Comparison of ENCODE assay signal across 15 cellular contexts in the genomic region with DNA sequence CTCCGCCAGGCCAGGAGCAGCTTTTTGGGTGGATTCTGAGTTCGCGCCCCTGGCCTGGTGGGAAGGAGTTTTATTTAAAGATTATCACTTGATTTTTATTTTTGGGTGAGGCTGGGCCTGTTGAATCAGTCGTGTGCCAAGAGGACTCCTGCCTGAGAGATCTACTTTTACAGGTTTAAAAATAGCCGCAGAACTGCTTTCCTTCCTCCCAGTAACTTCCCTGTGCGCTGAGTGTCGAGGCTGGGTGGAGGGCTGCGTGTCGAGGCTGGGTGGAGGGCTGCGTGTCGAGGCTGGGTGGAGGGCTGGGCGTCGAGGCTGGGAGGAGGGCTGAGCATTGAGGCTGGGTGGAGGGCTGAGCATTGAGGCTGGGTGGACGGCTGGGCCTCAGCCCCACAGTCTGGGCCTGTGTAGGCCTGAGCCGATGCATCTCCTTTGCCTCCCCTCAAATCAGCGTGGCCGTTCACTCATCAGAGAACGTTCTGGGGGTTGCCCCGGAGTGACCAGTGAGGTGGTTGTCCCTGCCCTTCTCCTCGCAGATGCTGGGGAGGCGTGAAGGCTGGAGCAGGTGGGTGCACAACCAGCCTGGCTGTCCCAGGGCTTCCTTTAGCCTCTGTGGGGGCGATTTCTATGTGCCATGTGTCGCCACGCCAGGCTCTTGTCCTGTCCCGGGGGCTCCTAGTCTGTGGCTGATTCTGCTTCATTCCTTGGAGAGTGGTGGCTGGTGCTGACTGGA. TPM values are rescaled to one million over a fixed set of nuclear protein-coding genes. Genes with fewer than 3 reads are reported as not detected.
DNase-seq lines count a peak whose midpoint lies in the region; ATAC-seq and TF ChIP-seq lines count a peak whose summit lies in the region.
"Had no signal": no experiment of that assay in that cellular context is flagged by ENCODE, and none has a peak within 500 bp of the region (broad histone marks: within the 10 kb centered on the region; RNA-seq: fewer than 3 reads in every experiment).

No MANE protein-coding gene starts in this region.

- no peak for TF ChIP-seq RAD21 in liver (IDR thresholded peaks at IDR 0.05)

- H3K9me3 Mint-ChIP-seq in brain: no peaks in the 10 kb centered on the region
- H3K9me3 Mint-ChIP-seq: activated CD4-positive, alpha-beta memory T cell treated with anti-CD3 and anti-CD28 coated beads for 36 hours had no signal

- intact Hi-C loops in PC-9 (cut with micrococcal nuclease; ENCODE audit: unreplicated experiment): no loop called here

- CTCF ChIA-PET in PC-9 (lab: Charles Lee): no interaction called here

- H3K9ac ChIP-seq in liver (ENCODE audit: low read depth in 1 of 2, low read length in 2 of 2): peak overlapping the region; percentile 24 to 67
- H3K9ac ChIP-seq in subcutaneous abdominal adipose tissue (ENCODE audit: low read length in 5 of 5): peak overlapping the region in 1 of 5 donors; percentile 35

- no peaks in the 10 kb centered on the region for H3K9me3 ChIP-seq in liver (ENCODE audit: control insufficient read depth in 4 of 4, low read length in 3 of 4)
- H3K9me3 ChIP-seq in subcutaneous abdominal adipose tissue (ENCODE audit: control insufficient read depth in 5 of 5, low read length in 5 of 5): no peaks in the 10 kb centered on the region
- no peaks in the 10 kb centered on the region for H3K9me3 ChIP-seq in PC-9 (ENCODE audit: insufficient read depth, low read depth)

- POLR2A ChIA-PET in PC-9 (lab: Charles Lee; ENCODE audit: unreplicated experiment): no interaction called here

- ATAC-seq in GM18909 (IDR thresholded peaks at IDR 0.05; ENCODE audit: poor library complexity, unreplicated experiment): no peak

- peak overlapping the region in 2 of 5 experiments; percentile 61 to 73 for H3K4me3 Mint-ChIP-seq in brain
- H3K4me3 Mint-ChIP-seq: activated CD4-positive, alpha-beta memory T cell treated with anti-CD3 and anti-CD28 coated beads for 36 hours; HFFc6 had no signal

- WGBS in liver: 84% methylated on average over 25 of the region's 25 CpGs

- H3K27ac ChIP-seq in liver (ENCODE audit: low read depth in 1 of 2, low read length in 2 of 2) (peak overlapping the region; percentile 87 to 92), subcutaneous abdominal adipose tissue (ENCODE audit: low read depth, low read length) (peak overlapping the region; percentile 13), PC-9 (no peak overlapping the region)

- peak overlapping the region in 4 of 5 experiments; percentile 91 to 99 (median 96) for H3K27ac Mint-ChIP-seq in brain
- H3K27ac Mint-ChIP-seq: activated CD4-positive, alpha-beta memory T cell treated with anti-CD3 and anti-CD28 coated beads for 36 hours; HFFc6 had no signal

- H3K27me3 ChIP-seq in liver (ENCODE audit: control insufficient read depth in 4 of 4, insufficient read depth in 4 of 4, low read length in 3 of 4) (no peaks in the 10 kb centered on the region), subcutaneous abdominal adipose tissue (ENCODE audit: control insufficient read depth in 5 of 5, insufficient read depth in 4 of 5, low read length in 5 of 5) (no peaks in the 10 kb centered on the region), PC-9 (ENCODE audit: insufficient read depth, low read depth) (no peaks in the 10 kb centered on the region)

- H3K27me3 Mint-ChIP-seq in brain: no peaks in the 10 kb centered on the region
- H3K27me3 Mint-ChIP-seq: activated CD4-positive, alpha-beta memory T cell treated with anti-CD3 and anti-CD28 coated beads for 36 hours had no signal

- H3F3A ChIP-seq in PC-9 (ENCODE audit: insufficient read depth, low read depth): no peaks in the 10 kb centered on the region

- TF ChIP-seq CTCF in brain (conservative IDR thresholded peaks at IDR 0.05) (no peak), liver (IDR thresholded peaks at IDR 0.05; ENCODE audit: low read depth, low read length, missing input control) (no peak), PC-9 (conservative IDR thresholded peaks at IDR 0.05) (no peak)

- peaks cover 17 to 66% (median 40%) of the 10 kb centered on the region in 4 donors for H3K4me1 ChIP-seq in liver (ENCODE audit: control insufficient read depth in 4 of 4, insufficient read depth in 4 of 4, low read length in 3 of 4)
- H3K4me1 ChIP-seq in subcutaneous abdominal adipose tissue (ENCODE audit: control insufficient read depth in 5 of 5, insufficient read depth in 5 of 5, low read length in 5 of 5): peaks cover 4 to 50% (median 40%) of the 10 kb centered on the region in 5 donors
- no peaks in the 10 kb centered on the region for H3K4me1 ChIP-seq in PC-9 (replicated peaks; ENCODE audit: insufficient read depth)

- BruUV-seq in PC-9 (replicated peaks; lab: Mats Ljungman, UMichigan): no TSS peak

- H3K4me3 ChIP-seq in liver (ENCODE audit: low read depth in 1 of 3, low read length in 3 of 3) (peak overlapping the region; percentile 23 to 39 (median 24)), subcutaneous abdominal adipose tissue (ENCODE audit: low read depth in 1 of 5, low read length in 5 of 5) (no peak overlapping the region), PC-9 (no peak overlapping the region)

- H3K79me2 ChIP-seq in PC-9 (ENCODE audit: low read depth): no peaks in the 10 kb centered on the region

- DNase-seq in Kasumi-1 (lab: John Stamatoyannopoulos, UW) (peak; percentile 31 to 34), PC-9 (no peak), DMS53 (lab: John Stamatoyannopoulos, UW) (no peak)
- no peak for DNase-seq in activated CD4-positive, CD25-positive, alpha-beta regulatory T cell (lab: John Stamatoyannopoulos, UW)
- DNase-seq: activated CD4-positive, alpha-beta memory T cell treated with anti-CD3 and anti-CD28 coated beads for 36 hours; activated naive CD4-positive, alpha-beta T cell; HFFc6; mammary epithelial cell; RPMI8226; stimulated activated CD4-positive, alpha-beta T cell treated with anti-CD3 and anti-CD28 coated beads, Interleukin-4, amount 100 ng/mL, for 1 hour; stimulated activated naive CD4-positive, alpha-beta T cell treated with Interleukin-2 at 50 U/mL for 16 hours had no signal

- no peaks in the 10 kb centered on the region for H3K9me2 ChIP-seq in PC-9 (ENCODE audit: insufficient read depth)

- H3K4me1 Mint-ChIP-seq in brain: peaks cover 60% of the 10 kb centered on the region

- H3K36me3 Mint-ChIP-seq in brain: peaks cover 7% of the 10 kb centered on the region

- no peak overlapping the region for H2AFZ ChIP-seq in PC-9

- H3K36me3 ChIP-seq in liver (ENCODE audit: control insufficient read depth in 4 of 4, insufficient read depth in 3 of 4, low read depth in 1 of 4, low read length in 3 of 4) (no peaks in the 10 kb centered on the region), subcutaneous abdominal adipose tissue (ENCODE audit: control insufficient read depth in 5 of 5, insufficient read depth in 5 of 5, low read length in 5 of 5) (peaks cover 0 to 5% (median 0%) of the 10 kb centered on the region in 5 donors), PC-9 (ENCODE audit: low read depth) (no peaks in the 10 kb centered on the region)

- peaks cover 32% of the 10 kb centered on the region for H4K20me1 ChIP-seq in PC-9 (ENCODE audit: insufficient read depth)

- H3K4me2 ChIP-seq in PC-9: no peak overlapping the region

TF ChIP-seq in liver, 16 proteins besides CTCF, POLR2A, EP300 and RAD21 (continues in another document):
- TF ChIP-seq, protein P1, sequence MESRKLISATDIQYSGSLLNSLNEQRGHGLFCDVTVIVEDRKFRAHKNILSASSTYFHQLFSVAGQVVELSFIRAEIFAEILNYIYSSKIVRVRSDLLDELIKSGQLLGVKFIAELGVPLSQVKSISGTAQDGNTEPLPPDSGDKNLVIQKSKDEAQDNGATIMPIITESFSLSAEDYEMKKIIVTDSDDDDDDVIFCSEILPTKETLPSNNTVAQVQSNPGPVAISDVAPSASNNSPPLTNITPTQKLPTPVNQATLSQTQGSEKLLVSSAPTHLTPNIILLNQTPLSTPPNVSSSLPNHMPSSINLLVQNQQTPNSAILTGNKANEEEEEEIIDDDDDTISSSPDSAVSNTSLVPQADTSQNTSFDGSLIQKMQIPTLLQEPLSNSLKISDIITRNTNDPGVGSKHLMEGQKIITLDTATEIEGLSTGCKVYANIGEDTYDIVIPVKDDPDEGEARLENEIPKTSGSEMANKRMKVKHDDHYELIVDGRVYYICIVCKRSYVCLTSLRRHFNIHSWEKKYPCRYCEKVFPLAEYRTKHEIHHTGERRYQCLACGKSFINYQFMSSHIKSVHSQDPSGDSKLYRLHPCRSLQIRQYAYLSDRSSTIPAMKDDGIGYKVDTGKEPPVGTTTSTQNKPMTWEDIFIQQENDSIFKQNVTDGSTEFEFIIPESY (IDR thresholded peaks at IDR 0.05): no peak
- TF ChIP-seq, protein P2, sequence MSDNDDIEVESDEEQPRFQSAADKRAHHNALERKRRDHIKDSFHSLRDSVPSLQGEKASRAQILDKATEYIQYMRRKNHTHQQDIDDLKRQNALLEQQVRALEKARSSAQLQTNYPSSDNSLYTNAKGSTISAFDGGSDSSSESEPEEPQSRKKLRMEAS (IDR thresholded peaks at IDR 0.05): no peak
- TF ChIP-seq REST (IDR thresholded peaks at IDR 0.05): no peak
- no peak for TF ChIP-seq JUND (IDR thresholded peaks at IDR 0.05)
- TF ChIP-seq GABPA (IDR thresholded peaks at IDR 0.05 in 1 of 2, conservative IDR thresholded peaks at IDR 0.05 in 1 of 2): no peak
- TF ChIP-seq SP1 (IDR thresholded peaks at IDR 0.05): no peak

RNA-seq across cellular contexts. Expression of gene GRAMD4, which starts 30.1 kb away (rescaled TPM):
- polyA plus RNA-seq in brain (ENCODE audit: insufficient read depth, low read depth, low replicate concordance) (12.6 TPM), liver (10 to 100 TPM in 1 of 2 donors, 1 to 10 TPM in 1; 2.7 to 53.5 TPM)
- total RNA-seq in liver (10 to 100 TPM; 15.9 to 27.3 TPM), PC-9 (2021) (36.4 and 38.2 TPM in 2 replicates)

Comparison
In these comparisons a context has a peak if more than half of its experiments do, and no peak if none do; other contexts are left out.
1. DNase-seq: peak in Kasumi-1 (2 of 2); none in activated CD4-positive, CD25-positive, alpha-beta regulatory T cell (0 of 4), PC-9 (0 of 2) and DMS53 (single experiment).
2. H3K4me3 ChIP-seq: peak in liver (3 of 3); none in subcutaneous abdominal adipose tissue (0 of 5) and PC-9 (single experiment).